9 cellular contexts compared by ENCODE assay signal in genomic region chrX:65607070-65607742, GRCh38.
DNase-seq lines count a peak whose midpoint lies in the region; ATAC-seq and TF ChIP-seq lines count a peak whose summit lies in the region.
"Had no signal": no experiment of that assay in that cellular context is flagged by ENCODE, and none has a peak within 500 bp of the region (broad histone marks: within the 10 kb centered on the region; RNA-seq: fewer than 3 reads in every experiment).

No MANE protein-coding gene starts in this region.

- TF ChIP-seq CTCF in thyroid gland (IDR thresholded peaks at IDR 0.05) (no peak), Peyer's patch (IDR thresholded peaks at IDR 0.05) (no peak)

- H3K36me3 Mint-ChIP-seq in activated naive CD4-positive, alpha-beta T cell treated with anti-CD3 and anti-CD28 coated beads, Interleukin-2, amount 50 U/mL, for 72 hours: peaks cover 5 to 23% of the 10 kb centered on the region in 2 donors
- peaks cover 10% of the 10 kb centered on the region for H3K36me3 Mint-ChIP-seq in stimulated activated naive CD8-positive, alpha-beta T cell treated with anti-CD3 and anti-CD28 coated beads, Interleukin-15, Interleukin-2, amounts not matched to agents 100 ng/mL and 50 ng/mL, for 24 hours (ENCODE audit: low read depth)

- peak overlapping the region; percentile 16 for H3K4me3 Mint-ChIP-seq in stimulated activated naive CD8-positive, alpha-beta T cell treated with anti-CD3 and anti-CD28 coated beads, Interleukin-15, Interleukin-2, amounts not matched to agents 100 ng/mL and 50 ng/mL, for 24 hours

- no peak for TF ChIP-seq POLR2A in thyroid gland (IDR thresholded peaks at IDR 0.05)
- no peak for TF ChIP-seq POLR2A in Peyer's patch (IDR thresholded peaks at IDR 0.05)

- DNase-seq in stimulated activated CD4-positive, alpha-beta T cell treated with anti-CD3 and anti-CD28 coated beads, Interleukin-15, amount 100 ng/mL, for 24 hours: peak; percentile 15
- DNase-seq in stimulated activated CD4-positive, alpha-beta T cell treated with anti-CD3 and anti-CD28 coated beads, Interleukin-12 subunit alpha, Interleukin-12 subunit beta, amount 100 ng/mL, for 4 hours: no peak
- DNase-seq in activated naive CD4-positive, alpha-beta T cell treated with anti-CD3 and anti-CD28 coated beads, Interleukin-2, amount 50 U/mL, for 72 hours (ENCODE audit: low spot score in 2 of 2): no peak
- DNase-seq in thyroid gland (no peak), Peyer's patch (no peak), NCI-H1105 treated with DMSO at 0.1 percent for 48 hours (lab: John Stamatoyannopoulos, UW) (no peak)
- DNase-seq: PC-9 had no signal

- H3K27me3 Mint-ChIP-seq in stimulated activated naive CD8-positive, alpha-beta T cell treated with anti-CD3 and anti-CD28 coated beads, Interleukin-15, Interleukin-2, amounts not matched to agents 100 ng/mL and 50 ng/mL, for 24 hours: no peaks in the 10 kb centered on the region

- H3K4me1 Mint-ChIP-seq in stimulated activated naive CD8-positive, alpha-beta T cell treated with anti-CD3 and anti-CD28 coated beads, Interleukin-15, Interleukin-2, amounts not matched to agents 100 ng/mL and 50 ng/mL, for 24 hours (ENCODE audit: low read depth): peaks cover 81% of the 10 kb centered on the region

- peaks cover 12 to 19% of the 10 kb centered on the region in 2 donors for H3K9me3 Mint-ChIP-seq in activated naive CD4-positive, alpha-beta T cell treated with anti-CD3 and anti-CD28 coated beads, Interleukin-2, amount 50 U/mL, for 72 hours
- H3K9me3 Mint-ChIP-seq in stimulated activated naive CD8-positive, alpha-beta T cell treated with anti-CD3 and anti-CD28 coated beads, Interleukin-15, Interleukin-2, amounts not matched to agents 100 ng/mL and 50 ng/mL, for 24 hours: no peaks in the 10 kb centered on the region

- H3K4me3 ChIP-seq in thyroid gland (replicated peaks in 1 of 3) (no peak overlapping the region), Peyer's patch (no peak overlapping the region)
- H3K4me3 ChIP-seq: PC-9 had no signal

- ATAC-seq in HG03442 (IDR thresholded peaks at IDR 0.05; ENCODE audit: unreplicated experiment): peak; percentile 98
- ATAC-seq in activated naive CD4-positive, alpha-beta T cell treated with anti-CD3 and anti-CD28 coated beads, Interleukin-2, amount 50 U/mL, for 72 hours: peak; percentile 90 to 99

- H3K4me1 ChIP-seq in thyroid gland: peaks cover 0 to 11% of the 10 kb centered on the region in 2 donors
- peaks cover 0 to 3% (median 0%) of the 10 kb centered on the region in 4 donors for H3K4me1 ChIP-seq in Peyer's patch

- no peak overlapping the region for H3K27ac ChIP-seq in thyroid gland
- no peak overlapping the region for H3K27ac ChIP-seq in Peyer's patch
- H3K27ac ChIP-seq: PC-9 had no signal

- WGBS in thyroid gland, 2 donors: 85 to 92% methylated on average over 3 of the region's 3 CpGs

- no peaks in the 10 kb centered on the region for H3K36me3 ChIP-seq in thyroid gland
- H3K36me3 ChIP-seq in Peyer's patch: no peaks in the 10 kb centered on the region

- H3K27me3 ChIP-seq in thyroid gland (no peaks in the 10 kb centered on the region), Peyer's patch (no peaks in the 10 kb centered on the region)

- no peaks in the 10 kb centered on the region for H3K9me3 ChIP-seq in thyroid gland
- no peaks in the 10 kb centered on the region for H3K9me3 ChIP-seq in Peyer's patch

- H3K27ac Mint-ChIP-seq in activated naive CD4-positive, alpha-beta T cell treated with anti-CD3 and anti-CD28 coated beads, Interleukin-2, amount 50 U/mL, for 72 hours: peak overlapping the region; percentile 31 to 81
- peak overlapping the region; percentile 75 for H3K27ac Mint-ChIP-seq in stimulated activated naive CD8-positive, alpha-beta T cell treated with anti-CD3 and anti-CD28 coated beads, Interleukin-15, Interleukin-2, amounts not matched to agents 100 ng/mL and 50 ng/mL, for 24 hours

- intact Hi-C loops in thyroid gland (cut with DNase I): no loop called here
